In the genomic region with DNA sequence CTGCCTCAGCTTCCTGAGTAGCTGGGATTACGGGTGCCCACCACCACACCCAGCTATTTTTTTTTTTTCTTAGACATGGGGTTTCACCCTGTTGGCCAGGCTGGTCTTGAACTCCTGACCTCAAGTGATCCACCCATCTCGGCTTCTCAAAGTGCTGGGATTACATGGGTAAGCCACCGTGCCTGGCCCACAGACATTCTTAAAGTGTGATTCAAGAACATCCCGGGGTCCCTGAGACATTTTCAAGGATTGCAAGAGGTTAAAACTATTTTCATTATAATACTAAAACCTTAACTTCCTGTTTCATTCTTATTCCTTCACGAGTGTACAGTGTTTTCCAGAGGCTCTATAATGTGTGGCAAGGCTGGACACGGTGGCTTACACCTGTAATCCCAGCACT, we compare ENCODE assay signal across 22 cellular contexts.
"Had no signal": no experiment of that assay in that cellular context is flagged by ENCODE, and none has a peak within 500 bp of the region (broad histone marks: within the 10 kb centered on the region; RNA-seq: fewer than 3 reads in every experiment).

No MANE protein-coding gene starts in this region.

- DNase-seq: activated CD4-positive, alpha-beta T cell treated with anti-CD3 and anti-CD28 coated beads for 36 hours; activated CD4-positive, alpha-beta T cell treated with anti-CD3 and anti-CD28 coated beads, Interleukin-2, amount 50 U/mL, for 48 hours; activated naive CD4-positive, alpha-beta T cell treated with Interleukin-2 at 50 U/mL for 16 hours; activated naive CD8-positive, alpha-beta T cell treated with anti-CD3 and anti-CD28 coated beads for 36 hours; activated T-cell treated with anti-CD3 and anti-CD28 coated beads, Interleukin-2, amount 50 U/mL, for 48 hours; amniotic stem cell; cerebellar nuclear complex; cortex of kidney; heart right ventricle; left colon; ovary; spleen; stimulated activated CD4-positive, alpha-beta T cell treated with anti-CD3 and anti-CD28 coated beads, Interleukin-4, amount 100 ng/mL, for 24 hours; substantia nigra; thyroid gland; upper lobe of right lung had no signal

- ATAC-seq: activated CD4-positive, alpha-beta T cell treated with anti-CD3 and anti-CD28 coated beads for 36 hours; gastroesophageal sphincter; heart right ventricle; left colon; upper lobe of right lung; WTC11 had no signal

- H3K4me3 Mint-ChIP-seq: activated CD4-positive, alpha-beta T cell treated with anti-CD3 and anti-CD28 coated beads for 36 hours; activated naive CD8-positive, alpha-beta T cell treated with anti-CD3 and anti-CD28 coated beads for 36 hours; memory B cell; nephron; stimulated activated naive CD8-positive, alpha-beta T cell treated with anti-CD3 and anti-CD28 coated beads, Interleukin-15, Interleukin-2, amounts not matched to agents 100 ng/mL and 50 ng/mL, for 24 hours; WTC11 had no signal

- H3K9me3 Mint-ChIP-seq: nephron, WTC11 had no signal

- H3K36me3 Mint-ChIP-seq: memory B cell, WTC11 had no signal

- H3K4me1 Mint-ChIP-seq: WTC11 had no signal

- H3K27me3 Mint-ChIP-seq: activated CD4-positive, alpha-beta T cell treated with anti-CD3 and anti-CD28 coated beads for 36 hours; activated naive CD8-positive, alpha-beta T cell treated with anti-CD3 and anti-CD28 coated beads for 36 hours; memory B cell had no signal

- H3K4me3 ChIP-seq: gastroesophageal sphincter, heart right ventricle, ovary, prostate gland, spleen, thyroid gland, upper lobe of right lung had no signal

- H3K27ac Mint-ChIP-seq: activated CD4-positive, alpha-beta T cell treated with anti-CD3 and anti-CD28 coated beads for 36 hours; activated naive CD8-positive, alpha-beta T cell treated with anti-CD3 and anti-CD28 coated beads for 36 hours; memory B cell; nephron; stimulated activated naive CD8-positive, alpha-beta T cell treated with anti-CD3 and anti-CD28 coated beads, Interleukin-15, Interleukin-2, amounts not matched to agents 100 ng/mL and 50 ng/mL, for 24 hours; WTC11 had no signal
